ENCODE assay signal across 9 cellular contexts in the genomic region with DNA sequence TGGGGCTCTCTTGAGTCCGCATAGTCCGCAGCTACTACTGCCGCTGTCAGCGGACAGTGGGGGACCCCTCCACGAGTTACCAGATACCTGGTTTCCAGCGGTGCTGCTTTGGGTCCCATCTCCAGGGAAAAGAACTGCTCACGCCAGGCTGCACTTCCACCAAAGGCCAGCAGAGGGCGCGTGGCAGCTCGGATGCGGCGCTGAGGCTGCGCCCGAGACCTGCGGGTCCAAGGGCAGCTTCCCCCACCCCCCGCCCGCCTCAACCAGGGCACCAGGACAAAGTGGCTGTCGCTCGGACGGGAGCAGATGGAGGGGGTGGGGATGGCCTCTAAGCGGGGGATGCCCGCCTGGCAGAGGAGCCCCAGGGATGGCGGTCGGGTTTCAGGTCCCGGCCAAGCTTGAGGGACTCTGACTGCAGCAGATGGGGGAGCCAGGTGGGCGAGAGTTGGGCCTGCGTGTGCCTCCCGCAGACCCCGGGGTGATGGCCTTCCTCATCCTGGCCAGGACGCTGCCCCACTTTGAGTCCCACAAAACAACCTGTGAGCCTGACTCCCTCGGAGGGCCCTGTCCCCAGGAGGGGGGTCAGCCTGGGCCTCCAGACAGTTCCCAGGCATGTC. TPM values are rescaled to one million over a fixed set of nuclear protein-coding genes. Genes with fewer than 3 reads are reported as not detected.
DNase-seq lines count a peak whose midpoint lies in the region; ATAC-seq and TF ChIP-seq lines count a peak whose summit lies in the region.
"Had no signal": no experiment of that assay in that cellular context is flagged by ENCODE, and none has a peak within 500 bp of the region (broad histone marks: within the 10 kb centered on the region; RNA-seq: fewer than 3 reads in every experiment).

No MANE protein-coding gene starts in this region.

- peaks cover 16% of the 10 kb centered on the region for H3K9me3 Mint-ChIP-seq in glutamatergic neuron (ENCODE audit: unreplicated experiment)

- no peak for ATAC-seq in GM21723 (IDR thresholded peaks at IDR 0.05; ENCODE audit: unreplicated experiment)

- no peaks in the 10 kb centered on the region for H3K36me3 Mint-ChIP-seq in glutamatergic neuron (ENCODE audit: unreplicated experiment)

- peaks cover 2% of the 10 kb centered on the region for H3K27me3 Mint-ChIP-seq in glutamatergic neuron (ENCODE audit: unreplicated experiment)

- peak; percentile 42 for TF ChIP-seq CTCF in glutamatergic neuron (IDR thresholded peaks at IDR 0.05; ENCODE audit: partially characterized antibody, unreplicated experiment)

- no peaks in the 10 kb centered on the region for H3K4me1 Mint-ChIP-seq in glutamatergic neuron (ENCODE audit: low read depth, unreplicated experiment)

- DNase-seq in NCI-H1417 (lab: John Stamatoyannopoulos, UW) (peak in 2 of 3 experiments; percentile 28 to 52), NCI-H1417 treated with DMSO at 0.1 percent for 48 hours (lab: John Stamatoyannopoulos, UW) (no peak), activated T-cell treated with anti-CD3 and anti-CD28 coated beads for 4 hours (peak; percentile 23), glutamatergic neuron (no peak), ureter (ENCODE audit: low spot score) (no peak), NCI-H345 (lab: John Stamatoyannopoulos, UW) (no peak)
- peak; percentile 16 for DNase-seq in stimulated activated naive CD4-positive, alpha-beta T cell treated with Interleukin-2 at 50 U/mL for 16 hours (lab: John Stamatoyannopoulos, UW)

- H3K4me3 Mint-ChIP-seq in glutamatergic neuron (ENCODE audit: unreplicated experiment): no peak overlapping the region

- no peak overlapping the region for H3K27ac Mint-ChIP-seq in glutamatergic neuron (ENCODE audit: unreplicated experiment)

RNA-seq across cellular contexts. Expression of a gene that starts 23.8 kb away (rescaled TPM):
- total RNA-seq in glutamatergic neuron (ENCODE audit: unreplicated experiment) (not detected), ureter (not detected)
- total RNA-seq: RPMI7951 had no signal

RNA-seq across cellular contexts. Expression of a gene that starts 45.0 kb away (rescaled TPM):
- total RNA-seq in glutamatergic neuron (ENCODE audit: unreplicated experiment): not detected
- total RNA-seq in ureter: not detected
- total RNA-seq: RPMI7951 had no signal

Comparison
In these comparisons a context has a peak if more than half of its experiments do, and no peak if none do; other contexts are left out.
1. DNase-seq: peak in NCI-H1417 (2 of 3), activated T-cell treated with anti-CD3 and anti-CD28 coated beads for 4 hours (single experiment) and stimulated activated naive CD4-positive, alpha-beta T cell treated with Interleukin-2 at 50 U/mL for 16 hours (single experiment); none in NCI-H1417 treated with DMSO at 0.1 percent for 48 hours (single experiment), glutamatergic neuron (single experiment), ureter (single experiment) and NCI-H345 (single experiment).